In the genomic region with DNA sequence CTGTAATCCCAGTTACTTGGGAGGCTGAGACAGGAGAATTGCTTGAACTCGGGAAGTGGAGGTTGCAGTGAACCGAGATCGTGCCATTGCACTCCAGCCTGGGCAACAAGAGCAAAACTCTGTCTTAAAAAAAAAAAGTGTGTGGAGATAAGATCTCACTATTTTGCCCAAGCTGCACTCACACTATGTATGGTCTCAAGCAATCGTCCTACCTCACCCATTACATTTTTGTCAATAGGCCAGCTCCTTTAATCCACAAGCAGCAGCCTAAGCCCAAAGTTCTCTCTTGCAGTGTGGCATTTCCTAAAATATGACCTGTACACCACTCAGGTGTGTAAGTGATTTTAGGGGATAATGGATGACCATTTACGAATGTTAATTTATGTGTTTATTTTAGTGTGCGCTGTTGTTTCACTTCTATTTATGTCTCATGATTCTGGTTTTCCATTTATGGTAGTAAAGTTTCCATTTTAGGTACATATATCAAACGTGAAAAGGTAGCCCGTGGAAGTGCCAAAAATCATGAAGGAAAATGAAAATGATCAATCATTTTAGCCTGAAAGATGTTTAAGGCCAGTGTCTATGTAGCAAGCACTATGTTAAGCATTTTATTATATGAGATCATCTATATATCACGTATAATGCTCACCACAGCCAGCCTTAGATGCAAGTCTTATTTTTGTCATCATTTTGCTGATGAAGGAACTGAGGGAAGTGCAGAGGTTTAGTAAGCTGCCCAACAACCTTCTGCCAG, we compare ENCODE assay signal across 15 cellular contexts. TPM values are rescaled to one million over a fixed set of nuclear protein-coding genes. Genes with fewer than 3 reads are reported as not detected.
DNase-seq lines count a peak whose midpoint lies in the region; ATAC-seq and TF ChIP-seq lines count a peak whose summit lies in the region.
"Had no signal": no experiment of that assay in that cellular context is flagged by ENCODE, and none has a peak within 500 bp of the region (broad histone marks: within the 10 kb centered on the region; RNA-seq: fewer than 3 reads in every experiment).

No MANE protein-coding gene starts in this region.

- peak overlapping the region; percentile 51 for H3K4me2 ChIP-seq in OCI-LY1 (ENCODE audit: low read length)

- H3K4me3 Mint-ChIP-seq in activated T-cell treated with anti-CD3 and anti-CD28 coated beads, Interleukin-2, amount 50 U/mL, for 4 hours: peak overlapping the region; percentile 77
- H3K4me3 Mint-ChIP-seq in activated naive CD8-positive, alpha-beta T cell: peak overlapping the region; percentile 84

- no peaks in the 10 kb centered on the region for H3K79me2 ChIP-seq in OCI-LY1 (ENCODE audit: insufficient read depth, low read length)

- H3F3A ChIP-seq in OCI-LY1 (ENCODE audit: insufficient read depth, low read length): 0 out of 2 replicates have a peak, but pooled peaks cover 3% of the 10 kb centered on the region

- H3K27me3 Mint-ChIP-seq in activated T-cell treated with anti-CD3 and anti-CD28 coated beads, Interleukin-2, amount 50 U/mL, for 4 hours (ENCODE audit: low read depth): no peaks in the 10 kb centered on the region
- no peaks in the 10 kb centered on the region for H3K27me3 Mint-ChIP-seq in activated naive CD8-positive, alpha-beta T cell

- WGBS in ovary, 3 donors: 78 to 81% (median 80%) methylated on average over 9 of the region's 9 CpGs

- H3K4me3 ChIP-seq in OCI-LY1 (ENCODE audit: low read depth, low read length, poor library complexity, severe bottlenecking) (peak overlapping the region; percentile 3), BE2C (ENCODE audit: low read depth, low read length) (no peak overlapping the region), ovary (no peak overlapping the region)

- H3K9ac ChIP-seq in OCI-LY1 (ENCODE audit: low read length): peak overlapping the region; percentile 28

- no peaks in the 10 kb centered on the region for H3K9me2 ChIP-seq in OCI-LY1 (ENCODE audit: low read depth, low read length)

- peaks cover 53% of the 10 kb centered on the region for H3K4me1 Mint-ChIP-seq in activated T-cell treated with anti-CD3 and anti-CD28 coated beads, Interleukin-2, amount 50 U/mL, for 4 hours (ENCODE audit: low read depth)
- peaks cover 62% of the 10 kb centered on the region for H3K4me1 Mint-ChIP-seq in activated naive CD8-positive, alpha-beta T cell (ENCODE audit: low read depth)

- no peak for TF ChIP-seq CTCF in OCI-LY1 (IDR thresholded peaks at IDR 0.05; ENCODE audit: low read length)
- no peak for TF ChIP-seq CTCF in BE2C (IDR thresholded peaks at IDR 0.05; ENCODE audit: low read depth, low read length)
- no peak for TF ChIP-seq CTCF in ovary (IDR thresholded peaks at IDR 0.05)

- H3K27me3 ChIP-seq in OCI-LY1 (ENCODE audit: insufficient read depth, low read length) (no peaks in the 10 kb centered on the region), BE2C (no peaks in the 10 kb centered on the region), ovary (no peaks in the 10 kb centered on the region)
- H3K27me3 ChIP-seq: neutrophil had no signal

- peak; percentile 19 to 30 for ATAC-seq in activated T-cell treated with anti-CD3 and anti-CD28 coated beads, Interleukin-2, amount 50 U/mL, for 4 hours
- ATAC-seq in stimulated activated naive CD8-positive, alpha-beta T cell treated with anti-CD3 and anti-CD28 coated beads, Interleukin-15, Interleukin-2, amounts not matched to agents 100 U/mL and 50 U/mL, for 24 hours: peak; percentile 17
- ATAC-seq: left cardiac atrium had no signal

- H3K27ac ChIP-seq in OCI-LY1 (ENCODE audit: low read depth, low read length, poor library complexity, severe bottlenecking): peak overlapping the region; percentile 100
- no peak overlapping the region for H3K27ac ChIP-seq in ovary
- H3K27ac ChIP-seq: neutrophil had no signal

- peak overlapping the region; percentile 94 for H3K27ac Mint-ChIP-seq in activated naive CD8-positive, alpha-beta T cell

- no peaks in the 10 kb centered on the region for H4K20me1 ChIP-seq in OCI-LY1 (ENCODE audit: insufficient read depth, low read length)

- no peak overlapping the region for H2AFZ ChIP-seq in OCI-LY1 (ENCODE audit: low read length)

- intact Hi-C loops in ovary (cut with DNase I): no loop called here

- no peaks in the 10 kb centered on the region for H3K9me3 ChIP-seq in OCI-LY1 (ENCODE audit: low read length)
- no peaks in the 10 kb centered on the region for H3K9me3 ChIP-seq in BE2C
- H3K9me3 ChIP-seq in ovary: no peaks in the 10 kb centered on the region
- H3K9me3 ChIP-seq: neutrophil had no signal

- peaks cover 9% of the 10 kb centered on the region for H3K36me3 Mint-ChIP-seq in activated T-cell treated with anti-CD3 and anti-CD28 coated beads, Interleukin-2, amount 50 U/mL, for 4 hours (ENCODE audit: insufficient read depth)
- peaks cover 7% of the 10 kb centered on the region for H3K36me3 Mint-ChIP-seq in activated naive CD8-positive, alpha-beta T cell

- no peaks in the 10 kb centered on the region for H3K9me3 Mint-ChIP-seq in activated T-cell treated with anti-CD3 and anti-CD28 coated beads, Interleukin-2, amount 50 U/mL, for 4 hours
- H3K9me3 Mint-ChIP-seq in activated naive CD8-positive, alpha-beta T cell (ENCODE audit: low read depth): no peaks in the 10 kb centered on the region

- TF ChIP-seq EP300 in ovary (IDR thresholded peaks at IDR 0.05): no peak

- H3K4me1 ChIP-seq in OCI-LY1 (ENCODE audit: insufficient read depth, low read length, severe bottlenecking): peaks cover 72% of the 10 kb centered on the region
- H3K4me1 ChIP-seq in BE2C: no peaks in the 10 kb centered on the region
- H3K4me1 ChIP-seq in ovary (ENCODE audit: insufficient read depth): no peaks in the 10 kb centered on the region

- no peak for TF ChIP-seq POLR2A in ovary (IDR thresholded peaks at IDR 0.05)

- DNase-seq in activated T-cell treated with anti-CD3 and anti-CD28 coated beads, Interleukin-2, amount 50 U/mL, for 4 hours: no peak
- no peak for DNase-seq in activated T-cell treated with anti-CD3 and anti-CD28 coated beads, Interleukin-2, amount 50 U/mL, for 1 hour
- no peak for DNase-seq in stimulated activated naive CD8-positive, alpha-beta T cell treated with anti-CD3 and anti-CD28 coated beads, Interleukin-15, Interleukin-2, amounts not matched to agents 100 U/mL and 50 U/mL, for 24 hours
- DNase-seq in HK-2 (ENCODE audit: unreplicated experiment) (no peak), BE2C (no peak), ovary (no peak)
- DNase-seq: DND-41, left cardiac atrium, midbrain, NCI-H1417 treated with DMSO at 0.1 percent for 48 hours, SHP77 had no signal

- H3K36me3 ChIP-seq in OCI-LY1 (ENCODE audit: insufficient read depth, low read length) (no peaks in the 10 kb centered on the region), BE2C (no peaks in the 10 kb centered on the region), ovary (no peaks in the 10 kb centered on the region)
- H3K36me3 ChIP-seq: neutrophil had no signal

RNA-seq across cellular contexts. Expression of gene LCK, which starts 5.6 kb away (rescaled TPM):
- 100 to 1,000 TPM; 187 to 238 (median 237) TPM for total RNA-seq in activated T-cell treated with anti-CD3 and anti-CD28 coated beads, Interleukin-2, amount 50 U/mL, for 4 hours
- polyA plus RNA-seq in BE2C (2012; ENCODE audit: insufficient read depth, insufficient read length, low read depth): not detected
- total RNA-seq in ovary: 1 to 10 TPM in 3 of 7 donors, under 1 TPM in 4; 0.35 to 1.4 (median 0.92) TPM
- 1 to 10 TPM in 1 of 2 donors, under 1 TPM in 1; 0.69 to 2.8 TPM for polyA plus RNA-seq in ovary

RNA-seq across cellular contexts. Expression of gene FAM167B, which starts 9.6 kb away (rescaled TPM):
- under 1 TPM in 1 of 3 donors, not detected in 2; 0.25 TPM for total RNA-seq in activated T-cell treated with anti-CD3 and anti-CD28 coated beads, Interleukin-2, amount 50 U/mL, for 4 hours
- polyA plus RNA-seq in BE2C (2012; ENCODE audit: insufficient read depth, insufficient read length, low read depth): 0.48 TPM
- 1 to 10 TPM in 6 of 7 donors, not detected in 1; 1.5 to 7.8 (median 3.6) TPM for total RNA-seq in ovary
- polyA plus RNA-seq in ovary: 1 to 10 TPM; 2.3 to 3.4 TPM
- total RNA-seq: HT-29 had no signal

RNA-seq across cellular contexts. Expression of gene EIF3I, which starts 34.4 kb away (rescaled TPM):
- total RNA-seq in activated T-cell treated with anti-CD3 and anti-CD28 coated beads, Interleukin-2, amount 50 U/mL, for 4 hours: 100 to 1,000 TPM; 404 to 436 (median 434) TPM
- polyA plus RNA-seq in BE2C (2012; ENCODE audit: insufficient read depth, insufficient read length, low read depth): 402 TPM
- total RNA-seq in ovary: 100 to 1,000 TPM; 140 to 194 (median 161) TPM
- polyA plus RNA-seq in ovary: 100 to 1,000 TPM; 189 to 272 TPM

RNA-seq across cellular contexts. Expression of gene TMEM234, which starts 34.5 kb away (rescaled TPM):
- total RNA-seq in activated T-cell treated with anti-CD3 and anti-CD28 coated beads, Interleukin-2, amount 50 U/mL, for 4 hours: 1 to 10 TPM; 8.0 to 9.2 (median 8.2) TPM
- 9.9 TPM for polyA plus RNA-seq in BE2C (2012; ENCODE audit: insufficient read depth, insufficient read length, low read depth)
- 10 to 100 TPM; 11.6 to 34.6 (median 24.6) TPM for total RNA-seq in ovary
- 10 to 100 TPM in 1 of 2 donors, 1 to 10 TPM in 1; 9.4 to 13.8 TPM for polyA plus RNA-seq in ovary

RNA-seq across cellular contexts. Expression of gene HDAC1, which starts 35.2 kb away (rescaled TPM):
- total RNA-seq in activated T-cell treated with anti-CD3 and anti-CD28 coated beads, Interleukin-2, amount 50 U/mL, for 4 hours: 100 to 1,000 TPM; 168 to 177 (median 173) TPM
- 99.6 TPM for polyA plus RNA-seq in BE2C (2012; ENCODE audit: insufficient read depth, insufficient read length, low read depth)
- total RNA-seq in ovary: 100 to 1,000 TPM in 1 of 7 donors, 10 to 100 TPM in 6; 52.9 to 107 (median 89.2) TPM
- 100 to 1,000 TPM in 1 of 2 donors, 10 to 100 TPM in 1; 66.7 to 101 TPM for polyA plus RNA-seq in ovary

Comparison
In these comparisons a context has a peak if more than half of its experiments do, and no peak if none do; other contexts are left out.
1. RNA of gene LCK, which starts 5.6 kb away (total RNA-seq): 187 to 238 TPM in activated T-cell treated with anti-CD3 and anti-CD28 coated beads, Interleukin-2, amount 50 U/mL, for 4 hours; 0.35 to 1.4 TPM in ovary; every median in the first group is over 10 times any median in the second.